ENCODE assay signal across 3 cellular contexts in the genomic region with DNA sequence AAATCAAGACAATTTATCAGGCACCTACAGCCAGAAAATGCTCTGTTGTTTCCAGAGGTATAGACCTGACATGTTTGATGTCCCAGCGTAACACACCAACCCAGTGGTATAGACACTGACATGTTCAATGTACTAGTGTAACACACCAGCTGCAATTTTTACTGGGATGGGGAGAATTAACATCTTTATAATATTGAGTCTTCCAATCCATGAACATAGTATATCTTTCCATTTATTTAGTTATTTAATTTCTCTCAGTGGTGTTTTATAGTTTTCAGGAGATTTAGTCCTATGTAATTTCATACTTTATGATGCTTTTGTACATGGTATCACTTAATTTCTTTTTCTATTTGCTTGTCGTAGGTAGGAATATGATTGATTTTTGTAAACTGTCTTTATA.
"Had no signal": no experiment of that assay in that cellular context is flagged by ENCODE, and none has a peak within 500 bp of the region (broad histone marks: within the 10 kb centered on the region; RNA-seq: fewer than 3 reads in every experiment).

No MANE protein-coding gene starts in this region.

- H3K4me3 ChIP-seq: GM12878 had no signal

- DNase-seq: GDM1, GF-D8 had no signal

- ATAC-seq: GM12878 had no signal
